In the genomic region with DNA sequence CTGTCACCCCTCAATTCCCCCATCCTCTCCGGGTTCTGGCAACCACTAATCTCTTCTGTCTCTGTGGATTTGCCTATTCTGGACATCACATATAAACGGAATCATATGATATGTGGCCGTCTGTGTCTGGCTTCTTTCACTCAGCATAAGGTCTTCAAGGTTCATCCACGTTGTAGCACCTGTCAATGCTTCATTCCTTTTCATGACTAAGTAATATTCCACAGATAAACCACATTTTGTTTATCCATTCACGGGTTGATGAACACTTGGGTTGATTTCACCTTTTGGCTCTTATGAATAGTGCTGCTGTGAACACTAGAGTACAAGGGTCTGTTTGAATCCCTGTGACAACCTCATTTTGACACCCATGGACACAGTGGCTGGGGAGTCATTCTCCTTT, we compare ENCODE assay signal across 2 cellular contexts.
TF ChIP-seq lines count a peak whose summit lies in the region.

No MANE protein-coding gene starts in this region.

TF ChIP-seq in HEK293, 187 proteins besides CTCF, POLR2A, EP300 and RAD21:
- TF ChIP-seq ZNF146 (tag by site-specific recombination; IDR thresholded peaks at IDR 0.05) (peak; percentile 98), ZNF155 (tag by site-specific recombination; IDR thresholded peaks at IDR 0.05) (no peak)
TF ChIP-seq in HEK293: peak in this region for 1.

TF ChIP-seq in H1, 55 proteins besides CTCF, POLR2A, EP300 and RAD21:
- TF ChIP-seq KDM1A (IDR thresholded peaks at IDR 0.05; ENCODE audit: borderline replicate concordance, low read length): peak; percentile 48; the same call in 1 of the 2 replicates
- TF ChIP-seq SP2 (IDR thresholded peaks at IDR 0.05; ENCODE audit: low read length): no peak
